Comparison of ENCODE assay signal across 13 cellular contexts in the genomic region with DNA sequence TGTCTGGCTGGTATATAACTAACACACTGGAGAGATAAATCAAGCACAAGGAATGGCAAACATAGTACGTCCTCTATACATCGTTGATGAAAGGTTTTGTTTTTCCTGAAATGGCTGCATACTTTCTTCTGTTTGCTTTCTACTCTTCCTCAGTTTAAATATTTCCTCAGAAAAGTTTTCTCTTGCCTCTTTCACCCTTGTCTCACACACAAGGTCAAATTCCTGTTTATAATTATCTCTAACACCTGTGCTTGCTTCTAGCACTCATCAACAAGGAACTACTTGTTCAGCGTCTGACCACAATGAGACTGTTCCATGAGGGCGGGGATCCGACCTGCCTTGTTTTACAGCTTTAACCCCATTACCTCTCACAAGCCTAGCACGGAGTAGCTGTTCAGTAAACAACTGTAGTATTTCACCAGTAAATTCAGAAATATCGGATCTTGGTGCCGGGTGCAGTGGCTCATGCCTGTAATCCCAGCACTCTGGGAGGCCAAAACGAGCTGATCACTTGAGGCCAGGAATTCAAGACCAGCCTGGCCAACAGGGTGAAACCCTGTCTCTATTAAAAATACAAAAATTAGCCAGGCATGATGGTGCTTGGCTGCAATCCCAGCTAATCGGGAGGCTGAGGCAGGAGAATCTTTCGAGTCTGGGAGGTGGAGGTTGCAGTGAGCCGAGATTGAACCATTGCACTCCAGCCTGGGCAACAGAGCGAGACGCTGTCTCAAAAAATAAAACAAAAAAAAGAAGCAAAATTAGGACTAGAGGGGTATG. TPM values are rescaled to one million over a fixed set of nuclear protein-coding genes. Genes with fewer than 3 reads are reported as not detected.
DNase-seq lines count a peak whose midpoint lies in the region; ATAC-seq and TF ChIP-seq lines count a peak whose summit lies in the region.
"Had no signal": no experiment of that assay in that cellular context is flagged by ENCODE, and none has a peak within 500 bp of the region (broad histone marks: within the 10 kb centered on the region; RNA-seq: fewer than 3 reads in every experiment).

No MANE protein-coding gene starts in this region.

- POLR2A ChIA-PET in Panc1 (lab: Charles Lee), result interaction anchor here (1.0 kb wide), 1 partner anchor 12 kb away, joined by 3 read pairs; no protein-coding TSS in a partner anchor
- POLR2A ChIA-PET in activated CD4-positive, alpha-beta memory T cell treated with anti-CD3 and anti-CD28 coated beads, Interleukin-2, amount 10 ng/mL, durations not matched to agents 7 days and 5 days (lab: Charles Lee), result interaction anchor here (1.5 kb wide), 1 partner anchor 9 kb away, joined by 3 read pairs; no protein-coding TSS in a partner anchor

- TF ChIP-seq CTCF in Panc1 (IDR thresholded peaks at IDR 0.05) (no peak), hepatocyte (IDR thresholded peaks at IDR 0.05; ENCODE audit: poor library complexity) (no peak)

- no peaks in the 10 kb centered on the region for H3K27me3 Mint-ChIP-seq in activated CD4-positive, alpha-beta memory T cell treated with anti-CD3 and anti-CD28 coated beads, Interleukin-2, amount 10 ng/mL, durations not matched to agents 7 days and 5 days

- ATAC-seq in Panc1 (peak; percentile 60; the same call in 1 of the 2 replicates), sciatic nerve (peak; percentile 75), GM21825 (IDR thresholded peaks at IDR 0.05; ENCODE audit: unreplicated experiment) (no peak)
- ATAC-seq: effector memory CD8-positive, alpha-beta T cell had no signal

- H3K79me2 ChIP-seq in hepatocyte, result peaks cover 23% of the 10 kb centered on the region

- H4K20me1 ChIP-seq in hepatocyte (ENCODE audit: insufficient read depth, poor library complexity, severe bottlenecking), result no peaks in the 10 kb centered on the region

- H3K4me3 Mint-ChIP-seq in activated CD4-positive, alpha-beta memory T cell treated with anti-CD3 and anti-CD28 coated beads, Interleukin-2, amount 10 ng/mL, durations not matched to agents 7 days and 5 days, result no peak overlapping the region
- H3K4me3 Mint-ChIP-seq: activated naive CD8-positive, alpha-beta T cell treated with anti-CD3 and anti-CD28 coated beads, Interleukin-2, amount 10 ng/mL, durations not matched to agents 7 days and 5 days; effector memory CD8-positive, alpha-beta T cell; neural crest cell had no signal

- no peaks in the 10 kb centered on the region for H3K36me3 Mint-ChIP-seq in activated CD4-positive, alpha-beta memory T cell treated with anti-CD3 and anti-CD28 coated beads, Interleukin-2, amount 10 ng/mL, durations not matched to agents 7 days and 5 days (ENCODE audit: low read depth)
- H3K36me3 Mint-ChIP-seq: activated naive CD8-positive, alpha-beta T cell treated with anti-CD3 and anti-CD28 coated beads, Interleukin-2, amount 10 ng/mL, durations not matched to agents 7 days and 5 days had no signal

- no peaks in the 10 kb centered on the region for H3K9me2 ChIP-seq in hepatocyte (replicated peaks; ENCODE audit: insufficient read depth)

- H3K27ac ChIP-seq in HUES6 (ENCODE audit: low read depth, low read length), result peak overlapping the region; percentile 41; the same call in 1 of the 2 replicates
- peak overlapping the region; percentile 31 for H3K27ac ChIP-seq in Panc1 (ENCODE audit: low read length)
- H3K27ac ChIP-seq in hepatocyte, result peak overlapping the region; percentile 73

- no peaks in the 10 kb centered on the region for H3K9me3 ChIP-seq in HUES6 (ENCODE audit: control insufficient read depth, insufficient read depth, low read depth, low read length)
- H3K9me3 ChIP-seq in Panc1 (ENCODE audit: control insufficient read depth, insufficient read depth, low read depth, low read length), result no peaks in the 10 kb centered on the region
- no peaks in the 10 kb centered on the region for H3K9me3 ChIP-seq in hepatocyte (ENCODE audit: low read depth)

- no peak overlapping the region for H3K9ac ChIP-seq in HUES6 (ENCODE audit: low read length)

- 66% methylated on average over 14 of the region's 14 CpGs for WGBS in hepatocyte (ENCODE audit: low lambda C conversion rate, missing lambda C conversion rate)

- H3K27me3 ChIP-seq in HUES6 (ENCODE audit: control insufficient read depth, insufficient read depth, low read length) (no peaks in the 10 kb centered on the region), Panc1 (ENCODE audit: control insufficient read depth, insufficient read depth, low read length) (no peaks in the 10 kb centered on the region), hepatocyte (no peaks in the 10 kb centered on the region)

- no peak for DNase-seq in Panc1 (ENCODE audit: low read depth, low spot score)
- DNase-seq in hepatocyte (ENCODE audit: low spot score), result peak; percentile 41
- DNase-seq in sciatic nerve (ENCODE audit: low spot score), result no peak
- DNase-seq in activated CD4-positive, alpha-beta memory T cell treated with anti-CD3 and anti-CD28 coated beads, Interleukin-2, amount 10 ng/mL, durations not matched to agents 7 days and 5 days, result no peak
- no peak for DNase-seq in NCI-H1694 treated with DMSO at 0.1 percent for 48 hours (lab: John Stamatoyannopoulos, UW)
- DNase-seq in activated CD4-positive, alpha-beta T cell treated with anti-CD3 and anti-CD28 coated beads for 48 hours, result no peak
- DNase-seq: activated CD4-positive, alpha-beta T cell treated with anti-CD3 and anti-CD28 coated beads, Interleukin-2, amount 50 U/mL, for 4 hours; activated naive CD8-positive, alpha-beta T cell treated with anti-CD3 and anti-CD28 coated beads, Interleukin-2, amount 10 ng/mL, durations not matched to agents 7 days and 5 days; effector memory CD8-positive, alpha-beta T cell; T-helper 1 cell had no signal

- H3K4me3 ChIP-seq in HUES6 (ENCODE audit: low read depth, low read length) (no peak overlapping the region), Panc1 (ENCODE audit: low read depth in 2 of 2, low read length in 2 of 2) (no peak overlapping the region), hepatocyte (no peak overlapping the region)

- H3K9me3 Mint-ChIP-seq in activated CD4-positive, alpha-beta memory T cell treated with anti-CD3 and anti-CD28 coated beads, Interleukin-2, amount 10 ng/mL, durations not matched to agents 7 days and 5 days, result no peaks in the 10 kb centered on the region
- H3K9me3 Mint-ChIP-seq: activated naive CD8-positive, alpha-beta T cell treated with anti-CD3 and anti-CD28 coated beads, Interleukin-2, amount 10 ng/mL, durations not matched to agents 7 days and 5 days; effector memory CD8-positive, alpha-beta T cell; neural crest cell had no signal

- CTCF ChIA-PET in Panc1 (lab: Charles Lee), result interaction anchor here (0.9 kb wide), 1 partner anchor 30 kb away, joined by 4 read pairs; no protein-coding TSS in a partner anchor
- CTCF ChIA-PET in activated CD4-positive, alpha-beta memory T cell treated with anti-CD3 and anti-CD28 coated beads, Interleukin-2, amount 10 ng/mL, durations not matched to agents 7 days and 5 days (lab: Charles Lee), result no interaction called here

- H3K4me1 Mint-ChIP-seq in activated CD4-positive, alpha-beta memory T cell treated with anti-CD3 and anti-CD28 coated beads, Interleukin-2, amount 10 ng/mL, durations not matched to agents 7 days and 5 days, result peaks cover 8% of the 10 kb centered on the region

- intact Hi-C loops in Panc1 (cut with micrococcal nuclease; ENCODE audit: unreplicated experiment), result no loop called here
- intact Hi-C loops in sciatic nerve (cut with DNase I), result no loop called here

- H3K4me1 ChIP-seq in HUES6 (ENCODE audit: control insufficient read depth, insufficient read depth, low read length) (peaks cover 15% of the 10 kb centered on the region), Panc1 (ENCODE audit: control insufficient read depth, insufficient read depth, low read length) (peaks cover 33% of the 10 kb centered on the region), hepatocyte (ENCODE audit: insufficient read depth) (peaks cover 8% of the 10 kb centered on the region)

- H2AFZ ChIP-seq in hepatocyte, result peak overlapping the region; percentile 17

- no peak overlapping the region for H3K27ac Mint-ChIP-seq in activated CD4-positive, alpha-beta memory T cell treated with anti-CD3 and anti-CD28 coated beads, Interleukin-2, amount 10 ng/mL, durations not matched to agents 7 days and 5 days
- H3K27ac Mint-ChIP-seq: activated naive CD8-positive, alpha-beta T cell treated with anti-CD3 and anti-CD28 coated beads, Interleukin-2, amount 10 ng/mL, durations not matched to agents 7 days and 5 days; effector memory CD8-positive, alpha-beta T cell had no signal

- no TSS peak for BruUV-seq in Panc1 (replicated peaks; lab: Mats Ljungman, UMichigan)

- peaks cover 10% of the 10 kb centered on the region for H3K36me3 ChIP-seq in HUES6 (ENCODE audit: control insufficient read depth, insufficient read depth, low read length)
- H3K36me3 ChIP-seq in Panc1 (ENCODE audit: control insufficient read depth, insufficient read depth, low read length), result peaks cover 2% of the 10 kb centered on the region; the same call in 1 of the 2 replicates
- H3K36me3 ChIP-seq in hepatocyte (replicated peaks; ENCODE audit: insufficient read depth, low read depth), result no peaks in the 10 kb centered on the region

- H3K4me2 ChIP-seq in hepatocyte, result peak overlapping the region; percentile 64

- in situ Hi-C loops in Panc1 (cut with HindIII; ENCODE audit: low pct_unique_long_range_greater_than_20kb, low sequenced_read_pairs), result no loop called here

RNA-seq across cellular contexts. Expression of a gene that starts 37.0 kb away (rescaled TPM):
- total RNA-seq in Panc1 (2021; ENCODE audit: unreplicated experiment), result 7.6 TPM
- 2.5 TPM for polyA plus RNA-seq in Panc1 (2012; ENCODE audit: insufficient read length)
- 4.0 and 4.5 TPM in 2 replicates for total RNA-seq in hepatocyte
- polyA plus RNA-seq in hepatocyte, result 1.2 and 3.0 TPM in 2 replicates
- 3.3 TPM for total RNA-seq in sciatic nerve
- total RNA-seq in activated CD4-positive, alpha-beta memory T cell treated with anti-CD3 and anti-CD28 coated beads, Interleukin-2, amount 10 ng/mL, durations not matched to agents 7 days and 5 days, result under 1 TPM; 0.28 to 0.76 TPM

RNA-seq across cellular contexts. Expression of a gene that starts 42.8 kb away (rescaled TPM):
- total RNA-seq in Panc1 (2021; ENCODE audit: unreplicated experiment) (44.5 TPM), hepatocyte (2.6 and 3.4 TPM in 2 replicates), sciatic nerve (110 TPM)
- 34.5 TPM for polyA plus RNA-seq in Panc1 (2012; ENCODE audit: insufficient read length)
- polyA plus RNA-seq in hepatocyte, result 1.2 and 2.2 TPM in 2 replicates
- total RNA-seq in activated CD4-positive, alpha-beta memory T cell treated with anti-CD3 and anti-CD28 coated beads, Interleukin-2, amount 10 ng/mL, durations not matched to agents 7 days and 5 days, result not detected
- total RNA-seq: activated naive CD8-positive, alpha-beta T cell treated with anti-CD3 and anti-CD28 coated beads, Interleukin-2, amount 10 ng/mL, durations not matched to agents 7 days and 5 days had no signal

Comparison
In these comparisons a context has a peak if more than half of its experiments do, and no peak if none do; other contexts are left out.
1. RNA of a gene that starts 42.8 kb away (total RNA-seq): 110 TPM in sciatic nerve (single experiment) and 44.5 TPM in Panc1 (single experiment); 2.6 to 3.4 TPM in hepatocyte and not detected in activated CD4-positive, alpha-beta memory T cell treated with anti-CD3 and anti-CD28 coated beads, Interleukin-2, amount 10 ng/mL, durations not matched to agents 7 days and 5 days; every median in the first group is over 10 times any median in the second.
2. Peak in every context shown above with its lines, with median percentiles within 50 percentile points of each other: H3K27ac ChIP-seq.